In genomic region chr5:85170183-85170582, GRCh38 we compare ENCODE assay signal across 21 cellular contexts.
"Had no signal": no experiment of that assay in that cellular context is flagged by ENCODE, and none has a peak within 500 bp of the region (broad histone marks: within the 10 kb centered on the region; RNA-seq: fewer than 3 reads in every experiment).

No MANE protein-coding gene starts in this region.

- H3K4me2 ChIP-seq: PC-9 had no signal

- H3K36me3 Mint-ChIP-seq: IgD-negative memory B cell had no signal

- H3K4me1 Mint-ChIP-seq: IgD-negative memory B cell had no signal

- ATAC-seq: Right ventricle myocardium inferior, SK-N-SH treated with all-trans-retinoic acid at 6 μM for 48 hours had no signal

- H3K4me3 ChIP-seq: PC-9, Peyer's patch, SJCRH30 had no signal

- H3K27ac ChIP-seq: HL-60, PC-9, Peyer's patch, SJCRH30 had no signal

- H3K4me1 ChIP-seq: Peyer's patch, SJCRH30 had no signal

- H2AFZ ChIP-seq: PC-9 had no signal

- H3K27me3 ChIP-seq: Peyer's patch, SJCRH30 had no signal

- H3K4me3 Mint-ChIP-seq: IgD-negative memory B cell had no signal

- DNase-seq: KBM-7, NCI-H1092 treated with DMSO at 0.1 percent for 48 hours, NCI-H1436, NCI-H187, NCI-H2029, NCI-H2081 treated with DMSO at 0.1 percent for 48 hours, NCI-H2171, NCI-H345, NCI-H446 treated with DMSO at 0.1 percent for 48 hours, NCI-H510A treated with DMSO at 0.1 percent for 48 hours, NCI-H526, NCI-H748 treated with DMSO at 0.1 percent for 48 hours, OCI-M1, PC-9, Peyer's patch, SHP77 treated with DMSO at 0.1 percent for 48 hours, SJCRH30 had no signal

- H3K9me3 ChIP-seq: Peyer's patch, SJCRH30 had no signal

- H3K27me3 Mint-ChIP-seq: IgD-negative memory B cell had no signal

- H3K36me3 ChIP-seq: Peyer's patch, SJCRH30 had no signal

- H3K27ac Mint-ChIP-seq: IgD-negative memory B cell had no signal
